15 cellular contexts compared by ENCODE assay signal in the genomic region with DNA sequence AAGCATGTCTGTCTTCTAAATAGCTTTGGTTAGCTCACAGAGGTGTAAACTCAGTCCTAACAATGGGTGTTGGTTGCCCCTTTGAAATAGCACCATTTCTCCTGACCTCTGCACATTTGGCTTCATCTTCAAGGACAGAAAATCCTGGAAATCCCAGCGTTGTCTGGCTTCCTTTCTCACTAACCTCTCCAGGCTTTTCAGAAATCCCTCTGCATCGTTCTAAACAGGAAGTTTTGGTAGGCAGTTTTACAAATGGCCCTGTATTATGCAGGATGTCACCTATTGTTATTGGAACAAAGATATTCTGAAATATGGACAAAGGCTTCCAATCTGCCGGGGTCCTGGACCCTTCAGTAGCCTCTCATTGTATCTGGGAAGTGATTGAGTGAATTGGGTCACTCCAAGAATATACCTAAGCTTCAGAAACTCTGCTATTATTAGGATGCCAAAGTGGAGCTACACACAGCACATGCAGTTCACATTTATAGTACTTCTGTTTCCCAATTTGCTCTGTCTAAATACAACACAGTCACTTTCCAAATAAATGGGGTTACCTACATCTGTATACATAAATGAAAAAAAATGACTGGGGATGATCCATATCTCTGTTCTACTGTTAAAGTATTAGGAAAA.
DNase-seq lines count a peak whose midpoint lies in the region; ATAC-seq and TF ChIP-seq lines count a peak whose summit lies in the region.
"Had no signal": no experiment of that assay in that cellular context is flagged by ENCODE, and none has a peak within 500 bp of the region (broad histone marks: within the 10 kb centered on the region; RNA-seq: fewer than 3 reads in every experiment).

No MANE protein-coding gene starts in this region.

- H3K36me3 ChIP-seq in Panc1 (ENCODE audit: control insufficient read depth, insufficient read depth, low read length) (no peaks in the 10 kb centered on the region), esophagus muscularis mucosa (no peaks in the 10 kb centered on the region), rectal smooth muscle tissue (ENCODE audit: control insufficient read depth, insufficient read depth, low read length) (no peaks in the 10 kb centered on the region), mesenchymal stem cell (ENCODE audit: control insufficient read depth in 1 of 2, insufficient read depth in 2 of 2, low read depth in 1 of 2, low read length in 2 of 2) (no peaks in the 10 kb centered on the region)
- H3K36me3 ChIP-seq in CD8-positive, alpha-beta T cell (ENCODE audit: insufficient read depth, low read length): no peaks in the 10 kb centered on the region

- no peak overlapping the region for H2AFZ ChIP-seq in mesenchymal stem cell (ENCODE audit: low read depth, low read length)
- H2AFZ ChIP-seq: GM23248, PC-9 had no signal

- intact Hi-C loops in Panc1 (cut with micrococcal nuclease; ENCODE audit: unreplicated experiment) (no loop called here), esophagus muscularis mucosa (cut with DNase I) (no loop called here), left ventricle myocardium superior (cut with micrococcal nuclease) (loop anchor here (10.0 kb wide), 1 partner anchor 105 kb away; no protein-coding TSS in a partner anchor)
- intact Hi-C loops in CD8-positive, alpha-beta T cell (cut with DNase I, micrococcal nuclease): no loop called here

- no peak overlapping the region for H3K18ac ChIP-seq in mesenchymal stem cell (ENCODE audit: low read depth in 1 of 2, low read length in 2 of 2)

- H2AK5ac ChIP-seq in mesenchymal stem cell (ENCODE audit: low read length, severe bottlenecking): no peak overlapping the region

- H3K9me3 ChIP-seq in Panc1 (ENCODE audit: control insufficient read depth, insufficient read depth, low read depth, low read length): peaks cover 11% of the 10 kb centered on the region; the same call in 1 of the 2 replicates
- H3K9me3 ChIP-seq in esophagus muscularis mucosa: peaks cover 0 to 7% (median 2%) of the 10 kb centered on the region in 4 donors
- no peaks in the 10 kb centered on the region for H3K9me3 ChIP-seq in CD8-positive, alpha-beta T cell (ENCODE audit: low read length)
- peaks cover 13% of the 10 kb centered on the region for H3K9me3 ChIP-seq in mesenchymal stem cell (ENCODE audit: control insufficient read depth, low read length)

- H4K8ac ChIP-seq in mesenchymal stem cell (ENCODE audit: low read length): no peak overlapping the region

- H3K4me2 ChIP-seq in mesenchymal stem cell (ENCODE audit: low read length, poor library complexity, severe bottlenecking): no peak overlapping the region
- H3K4me2 ChIP-seq: PC-9 had no signal

- no peaks in the 10 kb centered on the region for H3K27me3 Mint-ChIP-seq in CD8-positive, alpha-beta T cell (ENCODE audit: low read depth)
- H3K27me3 Mint-ChIP-seq: B cell had no signal

- no peaks in the 10 kb centered on the region for H3K4me1 ChIP-seq in Panc1 (ENCODE audit: control insufficient read depth, insufficient read depth, low read length)
- H3K4me1 ChIP-seq in esophagus muscularis mucosa: peaks cover 7 to 21% (median 16%) of the 10 kb centered on the region in 4 donors
- peaks cover under 1% of the 10 kb centered on the region for H3K4me1 ChIP-seq in rectal smooth muscle tissue (ENCODE audit: control insufficient read depth, insufficient read depth, low read length)
- H3K4me1 ChIP-seq in CD8-positive, alpha-beta T cell (ENCODE audit: insufficient read depth, low read length): no peaks in the 10 kb centered on the region
- no peaks in the 10 kb centered on the region for H3K4me1 ChIP-seq in mesenchymal stem cell (ENCODE audit: control insufficient read depth, insufficient read depth, low read depth, low read length)

- TF ChIP-seq EP300 in esophagus muscularis mucosa (IDR thresholded peaks at IDR 0.05): no peak

- H2BK5ac ChIP-seq in mesenchymal stem cell (ENCODE audit: low read depth, low read length, poor library complexity, severe bottlenecking): no peak overlapping the region

- CTCF ChIA-PET in Panc1 (lab: Charles Lee): no interaction called here
- CTCF ChIA-PET in CD8-positive, alpha-beta T cell (lab: Charles Lee): no interaction called here

- POLR2A ChIA-PET in Panc1 (lab: Charles Lee): interaction anchor here (0.6 kb wide), 1 partner anchor 8 kb away, joined by 3 read pairs; no protein-coding TSS in a partner anchor
- POLR2A ChIA-PET in CD8-positive, alpha-beta T cell (lab: Charles Lee): no interaction called here

- TF ChIP-seq CTCF in Panc1 (IDR thresholded peaks at IDR 0.05) (no peak), esophagus muscularis mucosa (IDR thresholded peaks at IDR 0.05) (no peak)
- no peak for TF ChIP-seq CTCF in CD8-positive, alpha-beta T cell (IDR thresholded peaks at IDR 0.05)

- no peak overlapping the region for H3K27ac Mint-ChIP-seq in CD8-positive, alpha-beta T cell
- H3K27ac Mint-ChIP-seq: B cell had no signal

- no peaks in the 10 kb centered on the region for H3K4me1 Mint-ChIP-seq in CD8-positive, alpha-beta T cell (ENCODE audit: low read depth)

- no peak overlapping the region for H2BK15ac ChIP-seq in mesenchymal stem cell (ENCODE audit: low read depth, poor library complexity, severe bottlenecking)

- no peak overlapping the region for H2BK120ac ChIP-seq in mesenchymal stem cell (ENCODE audit: low read depth, low read length)

- H3K4ac ChIP-seq in mesenchymal stem cell (ENCODE audit: low read depth in 1 of 2, low read length in 2 of 2): no peak overlapping the region

- H3K23ac ChIP-seq in mesenchymal stem cell (ENCODE audit: low read length in 2 of 2): no peak overlapping the region

- H3K36me3 Mint-ChIP-seq in CD8-positive, alpha-beta T cell: no peaks in the 10 kb centered on the region

- H3K4me3 ChIP-seq in Panc1 (ENCODE audit: low read depth in 2 of 2, low read length in 2 of 2): no peak overlapping the region
- H3K4me3 ChIP-seq in esophagus muscularis mucosa: no peak overlapping the region
- H3K4me3 ChIP-seq in rectal smooth muscle tissue (ENCODE audit: low read length): no peak overlapping the region
- no peak overlapping the region for H3K4me3 ChIP-seq in CD8-positive, alpha-beta T cell (ENCODE audit: low read depth, low read length)
- no peak overlapping the region for H3K4me3 ChIP-seq in mesenchymal stem cell (ENCODE audit: insufficient read depth in 1 of 2, low read depth in 1 of 2, low read length in 2 of 2)
- H3K4me3 ChIP-seq: GM23248, PC-9 had no signal

- peak overlapping the region; percentile 85; the same call in 1 of the 2 replicates for H3K27ac ChIP-seq in Panc1 (ENCODE audit: low read length)
- H3K27ac ChIP-seq in esophagus muscularis mucosa (replicated peaks in 1 of 4): peak overlapping the region; percentile 30 to 62 (median 54)
- H3K27ac ChIP-seq in rectal smooth muscle tissue (ENCODE audit: low read depth, low read length): peak overlapping the region; percentile 37
- no peak overlapping the region for H3K27ac ChIP-seq in CD8-positive, alpha-beta T cell (ENCODE audit: low read depth, low read length)
- H3K27ac ChIP-seq in mesenchymal stem cell (ENCODE audit: low read length, poor library complexity, severe bottlenecking): no peak overlapping the region
- H3K27ac ChIP-seq: GM23248, PC-9 had no signal

- no TSS peak for BruUV-seq in Panc1 (replicated peaks; lab: Mats Ljungman, UMichigan)

- H3K9ac ChIP-seq in rectal smooth muscle tissue (ENCODE audit: low read length) (no peak overlapping the region), mesenchymal stem cell (ENCODE audit: low read length) (no peak overlapping the region)
- H3K9ac ChIP-seq: GM23248 had no signal

- no peak overlapping the region for H4K91ac ChIP-seq in mesenchymal stem cell (ENCODE audit: low read length)

- in situ Hi-C loops in Panc1 (cut with HindIII; ENCODE audit: low pct_unique_long_range_greater_than_20kb, low sequenced_read_pairs): no loop called here

- H3K14ac ChIP-seq in mesenchymal stem cell (ENCODE audit: low read length in 2 of 2): no peak overlapping the region

- no peak overlapping the region for H2BK12ac ChIP-seq in mesenchymal stem cell (ENCODE audit: low read length in 2 of 2)

- H3K4me3 Mint-ChIP-seq in CD8-positive, alpha-beta T cell: no peak overlapping the region
- H3K4me3 Mint-ChIP-seq: B cell; CD8-positive, alpha-beta memory T cell had no signal

- no peaks in the 10 kb centered on the region for H3K79me1 ChIP-seq in mesenchymal stem cell (replicated peaks; ENCODE audit: low read length, poor library complexity, severe bottlenecking)

- WGBS in esophagus muscularis mucosa: 28% methylated on average over 3 of the region's 3 CpGs
- 63% methylated on average over 3 of the region's 3 CpGs for WGBS in mesenchymal stem cell

- H3K9me3 Mint-ChIP-seq in CD8-positive, alpha-beta T cell: no peaks in the 10 kb centered on the region

- no peak for TF ChIP-seq POLR2A in esophagus muscularis mucosa (IDR thresholded peaks at IDR 0.05; ENCODE audit: low read depth)

- ATAC-seq in Panc1: no peak
- peak; percentile 87 for ATAC-seq in left ventricle myocardium superior
- no peak for ATAC-seq in CD8-positive, alpha-beta T cell

- DNase-seq in Panc1 (ENCODE audit: low read depth, low spot score): no peak
- no peak for DNase-seq in esophagus muscularis mucosa (ENCODE audit: extremely low spot score)
- no peak for DNase-seq in left ventricle myocardium superior
- no peak for DNase-seq in activated CD4-positive, alpha-beta T cell treated with anti-CD3 and anti-CD28 coated beads, Interleukin-2, amount 50 U/mL, for 48 hours
- no peak for DNase-seq in mesenteric fat pad (ENCODE audit: low spot score)
- no peak for DNase-seq in CD8-positive, alpha-beta T cell
- no peak for DNase-seq in mesenchymal stem cell
- DNase-seq: CD8-positive, alpha-beta memory T cell; GM23248; KG1; NCI-H1105; NCI-H187; PC-9 had no signal

- no peaks in the 10 kb centered on the region for H3K27me3 ChIP-seq in Panc1 (ENCODE audit: control insufficient read depth, insufficient read depth, low read length)
- no peaks in the 10 kb centered on the region for H3K27me3 ChIP-seq in esophagus muscularis mucosa
- H3K27me3 ChIP-seq in rectal smooth muscle tissue (ENCODE audit: control insufficient read depth, insufficient read depth, low read length): no peaks in the 10 kb centered on the region
- no peaks in the 10 kb centered on the region for H3K27me3 ChIP-seq in CD8-positive, alpha-beta T cell (ENCODE audit: insufficient read depth, low read length)
- no peaks in the 10 kb centered on the region for H3K27me3 ChIP-seq in mesenchymal stem cell (ENCODE audit: control insufficient read depth in 1 of 2, insufficient read depth in 1 of 2, low read length in 2 of 2)

Comparison
In these comparisons a context has a peak if more than half of its experiments do, and no peak if none do; other contexts are left out.
1. H3K27ac ChIP-seq: peak in Panc1 (single experiment), esophagus muscularis mucosa (4 of 4) and rectal smooth muscle tissue (single experiment); none in CD8-positive, alpha-beta T cell (single experiment) and mesenchymal stem cell (single experiment).